16 cellular contexts compared by ENCODE assay signal in the genomic region with DNA sequence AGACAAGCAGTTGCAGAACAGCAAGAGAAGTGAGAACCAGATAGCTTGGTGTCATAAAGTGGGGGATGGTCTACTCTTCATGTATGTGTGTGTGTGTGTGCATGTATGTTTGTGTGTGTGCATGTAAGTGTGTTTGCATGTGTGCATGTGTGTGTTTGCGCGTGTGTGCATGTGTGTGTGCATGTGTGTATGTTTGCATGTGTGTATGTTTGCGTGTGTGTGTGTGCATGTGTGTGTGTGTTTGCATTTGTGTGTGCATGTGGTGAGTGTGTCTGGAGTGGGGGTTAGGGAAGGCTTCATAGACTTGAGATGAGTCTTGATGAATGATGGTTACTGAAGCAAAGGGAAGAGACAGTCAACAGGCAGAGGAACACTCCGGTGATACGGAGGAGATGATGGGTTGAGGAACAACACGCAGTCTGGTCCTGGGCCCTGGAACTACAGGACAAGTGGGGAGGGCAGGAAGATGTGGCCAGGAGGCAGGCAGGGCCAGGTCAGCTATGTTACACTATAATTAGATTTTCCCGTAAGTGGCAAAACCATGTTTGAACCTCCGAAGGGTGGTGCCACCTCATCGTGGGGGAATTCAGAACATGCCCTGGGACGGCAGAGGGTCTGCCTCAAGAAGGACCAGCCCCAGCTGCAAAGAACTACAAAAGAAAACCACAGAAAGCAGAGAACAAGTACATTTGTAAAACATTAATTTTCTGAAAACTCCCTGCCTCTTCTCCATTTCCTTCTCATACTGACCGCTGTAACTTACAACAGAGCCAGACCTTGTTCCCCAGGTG. TPM values are rescaled to one million over a fixed set of nuclear protein-coding genes. Genes with fewer than 3 reads are reported as not detected.
DNase-seq lines count a peak whose midpoint lies in the region; ATAC-seq, FAIRE-seq and TF ChIP-seq lines count a peak whose summit lies in the region.
"Had no signal": no experiment of that assay in that cellular context is flagged by ENCODE, and none has a peak within 500 bp of the region (broad histone marks: within the 10 kb centered on the region; RNA-seq: fewer than 3 reads in every experiment).

No MANE protein-coding gene starts in this region.

- DNase-seq in bronchial epithelial cell (ENCODE audit: low read depth) (no peak), MG63 (no peak), GOT3 (lab: John Stamatoyannopoulos, UW) (no peak), amniotic stem cell (lab: John Stamatoyannopoulos, UW) (no peak)
- DNase-seq: activated CD4-positive, CD25-positive, alpha-beta regulatory T cell; activated T-cell treated with anti-CD3 and anti-CD28 coated beads, Interleukin-2, amount 50 U/mL, for 72 hours; DMS 273 treated with DMSO at 0.1 percent for 48 hours; islet precursor cell; Kasumi-1; naive B cell; NCI-H2029 treated with DMSO at 0.1 percent for 48 hours; stimulated activated naive CD4-positive, alpha-beta T cell treated with Interleukin-2 at 50 U/mL for 16 hours had no signal

- no peak for TF ChIP-seq CTCF in bronchial epithelial cell (IDR thresholded peaks at IDR 0.05; ENCODE audit: insufficient read depth, low read length, severe bottlenecking)

- H3K4me3 ChIP-seq in bronchial epithelial cell (ENCODE audit: low read depth, low read length) (no peak overlapping the region), MG63 (no peak overlapping the region)

- no peaks in the 10 kb centered on the region for H3K9me3 ChIP-seq in MG63

- FAIRE-seq in bronchial epithelial cell (lab: Jason Lieb, UNC), result peak; percentile 7

- H3K27me3 ChIP-seq in bronchial epithelial cell (ENCODE audit: control insufficient read depth, insufficient read depth, low read length), result no peaks in the 10 kb centered on the region
- no peaks in the 10 kb centered on the region for H3K27me3 ChIP-seq in MG63

- peak; percentile 71 for ATAC-seq in GM18498 (IDR thresholded peaks at IDR 0.05; ENCODE audit: unreplicated experiment)
- ATAC-seq in GM19463 (IDR thresholded peaks at IDR 0.05; ENCODE audit: unreplicated experiment), result peak; percentile 82
- ATAC-seq in HG03097 (IDR thresholded peaks at IDR 0.05; ENCODE audit: low FRiP score, unreplicated experiment), result peak; percentile 56
- no peak for ATAC-seq in GM19328 (IDR thresholded peaks at IDR 0.05; ENCODE audit: unreplicated experiment)
- ATAC-seq: activated T-cell treated with anti-CD3 and anti-CD28 coated beads, Interleukin-2, amount 50 U/mL, for 72 hours had no signal

- no peaks in the 10 kb centered on the region for H3K36me3 ChIP-seq in bronchial epithelial cell (ENCODE audit: control insufficient read depth, insufficient read depth, low read length)
- H3K36me3 ChIP-seq in MG63, result no peaks in the 10 kb centered on the region

RNA-seq across cellular contexts. Expression of a gene that starts 38.7 kb away (rescaled TPM):
- total RNA-seq in bronchial epithelial cell, result under 0.01 and 0.79 TPM in 2 replicates
- total RNA-seq in MG63 (2014; rRNA removed; shearing (Covaris generic); ENCODE audit: low replicate concordance), result 0.10 and 1.3 TPM in 2 replicates
- total RNA-seq: activated T-cell treated with anti-CD3 and anti-CD28 coated beads, Interleukin-2, amount 50 U/mL, for 72 hours had no signal
